In genomic region chr5:113761594-113761993, GRCh38 we compare ENCODE assay signal across 25 cellular contexts.
"Had no signal": no experiment of that assay in that cellular context is flagged by ENCODE, and none has a peak within 500 bp of the region (broad histone marks: within the 10 kb centered on the region; RNA-seq: fewer than 3 reads in every experiment).

No MANE protein-coding gene starts in this region.

- H3K4me1 ChIP-seq: esophagus squamous epithelium, gastrocnemius medialis, heart right ventricle, left lung, lower lobe of right lung had no signal

- H3K36me3 ChIP-seq: esophagus squamous epithelium, gastrocnemius medialis, heart right ventricle, left lung, lower lobe of right lung had no signal

- H3K36me3 Mint-ChIP-seq: mesothelial cell of epicardium had no signal

- H3K9me3 ChIP-seq: gastrocnemius medialis, lower lobe of right lung had no signal

- DNase-seq: cortex of kidney; effector CD8-positive, alpha-beta T cell; effector memory CD8-positive, alpha-beta T cell; endodermal cell; erythroblast; esophagus squamous epithelium; foreskin fibroblast; foreskin melanocyte; gastrocnemius medialis; glutamatergic neuron; head of caudate nucleus; heart right ventricle; hippocampal formation; left cardiac atrium; left lung; left ventricle myocardium superior; lower lobe of right lung; mesenchymal stem cell; mucosa of descending colon; naive B cell; naive thymus-derived CD8-positive, alpha-beta T cell had no signal

- H3K27me3 Mint-ChIP-seq: dendritic cell treated with granulocyte-macrophage colony-stimulating factor and Interleukin-4, amounts not matched to agents 40 ng/mL and 50 ng/mL, for 4 days; naive B cell had no signal

- H3K27ac Mint-ChIP-seq: dendritic cell treated with granulocyte-macrophage colony-stimulating factor and Interleukin-4, amounts not matched to agents 40 ng/mL and 50 ng/mL, for 4 days; effector memory CD8-positive, alpha-beta T cell; endodermal cell; mesothelial cell of epicardium; naive B cell; naive thymus-derived CD8-positive, alpha-beta T cell had no signal

- H3K27ac ChIP-seq: epithelial cell of prostate, esophagus squamous epithelium, gastrocnemius medialis, heart right ventricle, left lung, lower lobe of right lung had no signal

- H3K4me1 Mint-ChIP-seq: naive B cell; naive thymus-derived CD8-positive, alpha-beta T cell had no signal

- H3K4me3 Mint-ChIP-seq: dendritic cell treated with granulocyte-macrophage colony-stimulating factor and Interleukin-4, amounts not matched to agents 40 ng/mL and 50 ng/mL, for 4 days; effector memory CD8-positive, alpha-beta T cell; endodermal cell; mesothelial cell of epicardium; naive B cell; naive thymus-derived CD8-positive, alpha-beta T cell had no signal

- ATAC-seq: effector memory CD8-positive, alpha-beta T cell; esophagus mucosa; gastrocnemius medialis; heart right ventricle; left cardiac atrium; left lung; left ventricle myocardium superior; lower lobe of right lung; mucosa of descending colon; naive thymus-derived CD8-positive, alpha-beta T cell had no signal

- H3K4me3 ChIP-seq: esophagus squamous epithelium, gastrocnemius medialis, heart right ventricle, left lung, lower lobe of right lung, mucosa of descending colon had no signal

- H3K27me3 ChIP-seq: esophagus squamous epithelium, gastrocnemius medialis, left lung had no signal
